10 cellular contexts compared by ENCODE assay signal in genomic region chr1:239718997-239719628, GRCh38.
DNase-seq lines count a peak whose midpoint lies in the region; ATAC-seq and TF ChIP-seq lines count a peak whose summit lies in the region.
"Had no signal": no experiment of that assay in that cellular context is flagged by ENCODE, and none has a peak within 500 bp of the region (broad histone marks: within the 10 kb centered on the region; RNA-seq: fewer than 3 reads in every experiment).

No MANE protein-coding gene starts in this region.

- H3K27me3 Mint-ChIP-seq in T-helper 2 cell treated with Interferon-gamma antibody and Interleukin-4, amounts not matched to agents 5 μg/mL and 100 μg/mL, for 36 hours (ENCODE audit: low read depth), result no peaks in the 10 kb centered on the region
- peaks cover 0 to 2% (median 0%) of the 10 kb centered on the region in 3 donors for H3K27me3 Mint-ChIP-seq in immature natural killer cell (ENCODE audit: low read depth in 3 of 3)

- peak overlapping the region; percentile 49; the same call in 1 of the 2 replicates for H3K27ac ChIP-seq in C4-2B

- no peak for ATAC-seq in HG03521 (IDR thresholded peaks at IDR 0.05; ENCODE audit: unreplicated experiment)

- H3K36me3 Mint-ChIP-seq in T-helper 2 cell treated with Interferon-gamma antibody and Interleukin-4, amounts not matched to agents 5 μg/mL and 100 μg/mL, for 36 hours (ENCODE audit: low read depth), result no peaks in the 10 kb centered on the region
- H3K36me3 Mint-ChIP-seq in immature natural killer cell, result peaks cover 4 to 6% (median 4%) of the 10 kb centered on the region in 3 donors

- no peak for TF ChIP-seq CTCF in C4-2B (conservative IDR thresholded peaks at IDR 0.05)

- in situ Hi-C loops in KBM-7 (cut with MboI; ENCODE audit: low pct_unique_long_range_greater_than_20kb, low sequenced_read_pairs), result no loop called here

- DNase-seq in KBM-7 (peak; percentile 59), immature natural killer cell (peak; percentile 13 to 44 (median 39)), hypothalamus (lab: John Stamatoyannopoulos, UW) (no peak), SHP77 (lab: John Stamatoyannopoulos, UW) (no peak), DMS153 treated with DMSO at 0.1 percent for 48 hours (lab: John Stamatoyannopoulos, UW; ENCODE audit: unreplicated experiment) (no peak)
- DNase-seq in T-helper 2 cell treated with Interferon-gamma antibody and Interleukin-4, amounts not matched to agents 5 μg/mL and 100 μg/mL, for 36 hours (ENCODE audit: low spot score), result peak; percentile 57
- DNase-seq: head of caudate nucleus, NCI-H2029 treated with DMSO at 0.1 percent for 48 hours had no signal

- H3K9me3 Mint-ChIP-seq in T-helper 2 cell treated with Interferon-gamma antibody and Interleukin-4, amounts not matched to agents 5 μg/mL and 100 μg/mL, for 36 hours, result no peaks in the 10 kb centered on the region
- H3K9me3 Mint-ChIP-seq in immature natural killer cell, result no peaks in the 10 kb centered on the region

- H3K27ac Mint-ChIP-seq in T-helper 2 cell treated with Interferon-gamma antibody and Interleukin-4, amounts not matched to agents 5 μg/mL and 100 μg/mL, for 36 hours, result peak overlapping the region; percentile 94
- peak overlapping the region; percentile 86 to 98 (median 96) for H3K27ac Mint-ChIP-seq in immature natural killer cell

- peaks cover 40% of the 10 kb centered on the region for H3K4me1 Mint-ChIP-seq in T-helper 2 cell treated with Interferon-gamma antibody and Interleukin-4, amounts not matched to agents 5 μg/mL and 100 μg/mL, for 36 hours (ENCODE audit: low read depth)
- peaks cover 49 to 57% of the 10 kb centered on the region in 2 donors for H3K4me1 Mint-ChIP-seq in immature natural killer cell

- H3K4me3 Mint-ChIP-seq in T-helper 2 cell treated with Interferon-gamma antibody and Interleukin-4, amounts not matched to agents 5 μg/mL and 100 μg/mL, for 36 hours, result no peak overlapping the region
- H3K4me3 Mint-ChIP-seq in immature natural killer cell, result peak overlapping the region; percentile 97 to 99 (median 98)

Comparison
In these comparisons a context has a peak if more than half of its experiments do, and no peak if none do; other contexts are left out.
1. DNase-seq: peak in KBM-7 (single experiment), T-helper 2 cell treated with Interferon-gamma antibody and Interleukin-4, amounts not matched to agents 5 μg/mL and 100 μg/mL, for 36 hours (single experiment) and immature natural killer cell (3 of 3); none in hypothalamus (0 of 51), SHP77 (0 of 2) and DMS153 treated with DMSO at 0.1 percent for 48 hours (single experiment).